12 cellular contexts compared by ENCODE assay signal in genomic region chr13:21686761-21687391, GRCh38. TPM values are rescaled to one million over a fixed set of nuclear protein-coding genes. Genes with fewer than 3 reads are reported as not detected.
DNase-seq lines count a peak whose midpoint lies in the region; ATAC-seq and TF ChIP-seq lines count a peak whose summit lies in the region.
"Had no signal": no experiment of that assay in that cellular context is flagged by ENCODE, and none has a peak within 500 bp of the region (broad histone marks: within the 10 kb centered on the region; RNA-seq: fewer than 3 reads in every experiment).

No MANE protein-coding gene starts in this region.

- no peaks in the 10 kb centered on the region for H3K36me3 Mint-ChIP-seq in CD8-positive, alpha-beta T cell

- no peak overlapping the region for H2BK15ac ChIP-seq in mesendoderm (replicated peaks; ENCODE audit: low read depth)

- H3K4me1 Mint-ChIP-seq in CD8-positive, alpha-beta T cell (ENCODE audit: low read depth) = no peaks in the 10 kb centered on the region

- ATAC-seq in HG02610 (IDR thresholded peaks at IDR 0.05; ENCODE audit: unreplicated experiment) (peak; percentile 98), HG03469 (IDR thresholded peaks at IDR 0.05; ENCODE audit: unreplicated experiment) (peak; percentile 91)
- no peak for ATAC-seq in CD8-positive, alpha-beta T cell

- no peak overlapping the region for H3K4me3 Mint-ChIP-seq in CD8-positive, alpha-beta T cell
- H3K4me3 Mint-ChIP-seq: nephron had no signal

- H4K5ac ChIP-seq in mesendoderm (ENCODE audit: low read length) = no peak overlapping the region

- no peak overlapping the region for H3K4me3 ChIP-seq in mesendoderm (ENCODE audit: low read length)
- no peak overlapping the region for H3K4me3 ChIP-seq in CD8-positive, alpha-beta T cell (ENCODE audit: low read depth, low read length)
- H3K4me3 ChIP-seq: BLaER1 treated with 17β-estradiol and CSF1 and Interleukin-3, amounts not matched to agents 10 nM and 100 nM had no signal

- no peak for TF ChIP-seq CTCF in CD8-positive, alpha-beta T cell (IDR thresholded peaks at IDR 0.05)

- CTCF ChIA-PET in CD8-positive, alpha-beta T cell (lab: Charles Lee) = no interaction called here

- H3K9ac ChIP-seq in mesendoderm (ENCODE audit: low read length) = no peak overlapping the region
- H3K9ac ChIP-seq: BLaER1 treated with 17β-estradiol and CSF1 and Interleukin-3, amounts not matched to agents 10 nM and 100 nM had no signal

- no peaks in the 10 kb centered on the region for H3K79me1 ChIP-seq in mesendoderm (ENCODE audit: low read length)

- H3K27me3 Mint-ChIP-seq in CD8-positive, alpha-beta T cell (ENCODE audit: low read depth) = peaks cover 8% of the 10 kb centered on the region

- no peak overlapping the region for H4K8ac ChIP-seq in mesendoderm (ENCODE audit: low read depth, low read length)

- H3K4me2 ChIP-seq in mesendoderm (ENCODE audit: low read length) = no peak overlapping the region

- intact Hi-C loops in CD8-positive, alpha-beta T cell (cut with DNase I, micrococcal nuclease) = no loop called here
- intact Hi-C loops in cardiac septum (cut with DNase I) = no loop called here

- H3K4me1 ChIP-seq in mesendoderm (ENCODE audit: control insufficient read depth, low read depth, low read length) = no peaks in the 10 kb centered on the region
- H3K4me1 ChIP-seq in CD8-positive, alpha-beta T cell (ENCODE audit: insufficient read depth, low read length) = no peaks in the 10 kb centered on the region

- H3K4ac ChIP-seq in mesendoderm (ENCODE audit: low read depth, low read length) = no peak overlapping the region

- peak; percentile 27 for DNase-seq in stimulated activated CD4-positive, alpha-beta T cell treated with anti-CD3 and anti-CD28 coated beads, Interleukin-4, amount 100 ng/mL, for 24 hours
- DNase-seq in stimulated activated CD4-positive, alpha-beta T cell treated with anti-CD3 and anti-CD28 coated beads, Interleukin-4, amount 100 ng/mL, for 1 hour = no peak
- DNase-seq in mesendoderm (no peak), cardiac septum (ENCODE audit: low spot score) (no peak), NCI-H2227 treated with DMSO at 0.1 percent for 48 hours (lab: John Stamatoyannopoulos, UW) (no peak)
- no peak for DNase-seq in CD8-positive, alpha-beta T cell
- DNase-seq: activated CD4-positive, alpha-beta T cell treated with anti-CD3 and anti-CD28 coated beads for 4 hours; caudate nucleus had no signal

- no peak overlapping the region for H3K27ac ChIP-seq in mesendoderm (ENCODE audit: low read depth, low read length)
- H3K27ac ChIP-seq in CD8-positive, alpha-beta T cell (ENCODE audit: low read depth, low read length) = no peak overlapping the region

- no peak overlapping the region for H3K18ac ChIP-seq in mesendoderm (ENCODE audit: low read length)

- no peaks in the 10 kb centered on the region for H3K9me3 ChIP-seq in CD8-positive, alpha-beta T cell (ENCODE audit: low read length)
- H3K9me3 ChIP-seq: BLaER1 treated with 17β-estradiol and CSF1 and Interleukin-3, amounts not matched to agents 10 nM and 100 nM had no signal

- no peaks in the 10 kb centered on the region for H3K79me2 ChIP-seq in mesendoderm (ENCODE audit: control insufficient read depth, insufficient read depth, low read length)

- no peaks in the 10 kb centered on the region for H3K27me3 ChIP-seq in mesendoderm (ENCODE audit: insufficient read depth, low read length, poor library complexity)
- no peaks in the 10 kb centered on the region for H3K27me3 ChIP-seq in CD8-positive, alpha-beta T cell (ENCODE audit: insufficient read depth, low read length)
- H3K27me3 ChIP-seq: BLaER1 treated with 17β-estradiol and CSF1 and Interleukin-3, amounts not matched to agents 10 nM and 100 nM had no signal

- no peak overlapping the region for H3K56ac ChIP-seq in mesendoderm (ENCODE audit: low read length)

- no peak overlapping the region for H2BK120ac ChIP-seq in mesendoderm (ENCODE audit: low read depth, low read length)

- no peaks in the 10 kb centered on the region for H3K36me3 ChIP-seq in mesendoderm (ENCODE audit: control insufficient read depth, insufficient read depth, low read length)
- H3K36me3 ChIP-seq in CD8-positive, alpha-beta T cell (ENCODE audit: insufficient read depth, low read length) = no peaks in the 10 kb centered on the region

- no peak overlapping the region for H2AK5ac ChIP-seq in mesendoderm (ENCODE audit: low read length)

- no CpG with 5 or more reads among the region's 5 CpGs for WGBS in mesendoderm (ENCODE audit: extremely low coverage, insufficient coverage, low lambda C conversion rate)

- H3K9me3 Mint-ChIP-seq in CD8-positive, alpha-beta T cell = no peaks in the 10 kb centered on the region
- H3K9me3 Mint-ChIP-seq: nephron had no signal

- no peak overlapping the region for H3K27ac Mint-ChIP-seq in CD8-positive, alpha-beta T cell

- H3K23ac ChIP-seq in mesendoderm (ENCODE audit: low read length) = no peak overlapping the region

- POLR2A ChIA-PET in CD8-positive, alpha-beta T cell (lab: Charles Lee) = no interaction called here

- no peak overlapping the region for H2BK5ac ChIP-seq in mesendoderm (ENCODE audit: low read length)

RNA-seq across cellular contexts. Expression of gene FGF9, which starts 16.0 kb away (rescaled TPM):
- 0.06 TPM for polyA plus RNA-seq in mesendoderm (2013, experiment 1 of 2)
- 0.03 TPM for polyA plus RNA-seq in mesendoderm (2013, experiment 2 of 2)
- 1 to 10 TPM; 7.6 to 8.2 TPM for total RNA-seq in CD8-positive, alpha-beta T cell
- total RNA-seq in cardiac septum = 14.3 TPM
